ENCODE assay signal across 15 cellular contexts in the genomic region with DNA sequence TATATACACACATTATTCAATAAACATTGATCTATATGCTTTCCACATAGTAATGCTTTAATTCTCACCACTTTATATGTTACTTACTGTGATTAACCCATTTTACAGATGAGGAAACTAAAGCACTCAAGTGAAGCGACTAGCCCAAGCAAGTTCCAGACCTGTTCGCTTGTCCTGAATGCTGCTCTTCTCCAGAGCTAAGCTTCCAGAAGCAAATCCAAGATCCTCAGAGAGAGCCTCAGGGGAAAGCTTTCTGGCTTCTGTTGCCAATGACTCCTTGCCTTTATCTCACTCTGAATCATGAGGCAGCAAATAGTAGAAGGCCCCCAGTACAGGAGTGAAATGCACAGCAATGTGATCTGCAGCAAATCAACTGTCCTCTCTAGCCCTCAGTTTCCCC. TPM values are rescaled to one million over a fixed set of nuclear protein-coding genes. Genes with fewer than 3 reads are reported as not detected.
DNase-seq lines count a peak whose midpoint lies in the region; ATAC-seq and TF ChIP-seq lines count a peak whose summit lies in the region.
"Had no signal": no experiment of that assay in that cellular context is flagged by ENCODE, and none has a peak within 500 bp of the region (broad histone marks: within the 10 kb centered on the region; RNA-seq: fewer than 3 reads in every experiment).

No MANE protein-coding gene starts in this region.

- WGBS in smooth muscle cell (ENCODE audit: low lambda C conversion rate): 97% methylated on average over 2 of the region's 2 CpGs

- H3K9ac ChIP-seq in smooth muscle cell (ENCODE audit: low read depth): no peak overlapping the region
- H3K9ac ChIP-seq: BLaER1, neural progenitor cell had no signal

- no peak overlapping the region for H3K4me3 Mint-ChIP-seq in activated naive CD4-positive, alpha-beta T cell treated with anti-CD3 and anti-CD28 coated beads, Interleukin-2, amount 10 ng/mL, durations not matched to agents 7 days and 5 days
- H3K4me3 Mint-ChIP-seq: neural progenitor cell, T-cell had no signal

- H3K4me1 Mint-ChIP-seq in activated naive CD4-positive, alpha-beta T cell treated with anti-CD3 and anti-CD28 coated beads, Interleukin-2, amount 10 ng/mL, durations not matched to agents 7 days and 5 days: peaks cover 33% of the 10 kb centered on the region

- H3K36me3 Mint-ChIP-seq in activated naive CD4-positive, alpha-beta T cell treated with anti-CD3 and anti-CD28 coated beads, Interleukin-2, amount 10 ng/mL, durations not matched to agents 7 days and 5 days: peaks cover 52% of the 10 kb centered on the region

- H3K36me3 ChIP-seq in MG63 (peaks cover 27% of the 10 kb centered on the region), smooth muscle cell (ENCODE audit: low read depth) (no peaks in the 10 kb centered on the region)
- H3K36me3 ChIP-seq: neural progenitor cell had no signal

- CTCF ChIA-PET in activated naive CD4-positive, alpha-beta T cell treated with anti-CD3 and anti-CD28 coated beads, Interleukin-2, amount 10 ng/mL, durations not matched to agents 7 days and 5 days (lab: Charles Lee): no interaction called here

- peak overlapping the region; percentile 52 for H3K27ac ChIP-seq in caudate nucleus (ENCODE audit: low read depth, low read length)
- peak overlapping the region; percentile 82 for H3K27ac ChIP-seq in smooth muscle cell (ENCODE audit: low read depth)
- H3K27ac ChIP-seq: BLaER1, neural progenitor cell had no signal

- H3K27me3 ChIP-seq in MG63 (no peaks in the 10 kb centered on the region), smooth muscle cell (ENCODE audit: low read depth) (no peaks in the 10 kb centered on the region)
- H3K27me3 ChIP-seq: BLaER1, neural progenitor cell had no signal

- H3K9me3 ChIP-seq in MG63: no peaks in the 10 kb centered on the region
- no peaks in the 10 kb centered on the region for H3K9me3 ChIP-seq in smooth muscle cell (replicated peaks; ENCODE audit: low read depth)
- H3K9me3 ChIP-seq: BLaER1 had no signal

- H2AFZ ChIP-seq in smooth muscle cell (ENCODE audit: low read depth): no peak overlapping the region
- H2AFZ ChIP-seq: neural progenitor cell had no signal

- H4K20me1 ChIP-seq in smooth muscle cell (ENCODE audit: low read depth): peaks cover 5% of the 10 kb centered on the region

- H3K4me1 ChIP-seq in smooth muscle cell (ENCODE audit: low read depth): peaks cover 44% of the 10 kb centered on the region

- no peak for TF ChIP-seq CTCF in smooth muscle cell (IDR thresholded peaks at IDR 0.05; ENCODE audit: borderline replicate concordance, insufficient read depth, poor library complexity, severe bottlenecking)

- H3F3A ChIP-seq in smooth muscle cell (ENCODE audit: low read depth): peaks cover 7% of the 10 kb centered on the region

- H3K79me2 ChIP-seq in smooth muscle cell (ENCODE audit: low read depth): peaks cover 7% of the 10 kb centered on the region

- H3K4me3 ChIP-seq in MG63 (no peak overlapping the region), smooth muscle cell (no peak overlapping the region)
- H3K4me3 ChIP-seq: BLaER1, neural progenitor cell had no signal

- no peak for DNase-seq in activated naive CD4-positive, alpha-beta T cell treated with anti-CD3 and anti-CD28 coated beads, Interleukin-2, amount 10 ng/mL, durations not matched to agents 7 days and 5 days
- no peak for DNase-seq in activated naive CD4-positive, alpha-beta T cell (lab: John Stamatoyannopoulos, UW)
- DNase-seq in MG63 (peak; percentile 39), caudate nucleus (lab: John Stamatoyannopoulos, UW) (no peak), smooth muscle cell (lab: John Stamatoyannopoulos, UW; ENCODE audit: unreplicated experiment) (no peak), NCI-H69 (lab: John Stamatoyannopoulos, UW) (no peak), GM03348 (ENCODE audit: low spot score) (no peak)
- DNase-seq: amygdala, DMS 273 treated with DMSO at 0.1 percent for 48 hours, midbrain, NCI-H146, T-cell had no signal

- no peak for ATAC-seq in HG03521 (IDR thresholded peaks at IDR 0.05; ENCODE audit: unreplicated experiment)
- ATAC-seq: T-cell had no signal

- peak overlapping the region; percentile 62 for H3K27ac Mint-ChIP-seq in activated naive CD4-positive, alpha-beta T cell treated with anti-CD3 and anti-CD28 coated beads, Interleukin-2, amount 10 ng/mL, durations not matched to agents 7 days and 5 days

- no peaks in the 10 kb centered on the region for H3K27me3 Mint-ChIP-seq in activated naive CD4-positive, alpha-beta T cell treated with anti-CD3 and anti-CD28 coated beads, Interleukin-2, amount 10 ng/mL, durations not matched to agents 7 days and 5 days
- H3K27me3 Mint-ChIP-seq: T-cell had no signal

- H3K4me2 ChIP-seq in smooth muscle cell: no peak overlapping the region
- H3K4me2 ChIP-seq: BLaER1, neural progenitor cell had no signal

- H3K9me3 Mint-ChIP-seq in activated naive CD4-positive, alpha-beta T cell treated with anti-CD3 and anti-CD28 coated beads, Interleukin-2, amount 10 ng/mL, durations not matched to agents 7 days and 5 days: no peaks in the 10 kb centered on the region
- H3K9me3 Mint-ChIP-seq: neural progenitor cell, T-cell had no signal

RNA-seq across cellular contexts. Expression of a gene that starts 32.2 kb away (rescaled TPM):
- 63.4 and 130 TPM in 2 replicates for total RNA-seq in MG63 (2014; rRNA removed; shearing (Covaris generic); ENCODE audit: low replicate concordance)
- total RNA-seq in smooth muscle cell: 115 and 147 TPM in 2 replicates
- polyA plus RNA-seq in smooth muscle cell: 63.0 and 64.3 TPM in 2 replicates
